In the genomic region with DNA sequence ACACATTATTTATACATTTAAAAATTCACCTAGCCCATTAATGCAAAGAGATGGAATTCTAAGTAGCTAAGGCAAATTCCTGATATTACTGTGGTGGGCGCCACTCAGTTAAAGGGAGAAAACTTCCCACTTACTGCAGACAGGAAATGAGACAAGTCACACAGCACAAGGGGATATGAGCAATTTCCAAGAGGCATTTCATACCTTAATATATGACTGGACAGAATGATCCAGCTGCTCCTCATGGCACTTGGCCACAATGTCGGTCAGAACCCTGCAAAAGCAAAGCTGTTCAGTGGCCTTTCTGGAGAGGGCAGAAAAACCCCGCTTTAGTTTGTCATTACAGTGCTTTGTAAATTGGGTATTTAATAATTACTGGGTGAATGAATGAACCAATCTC, we compare ENCODE assay signal across 10 cellular contexts.
A peak's percentile ranks its signal among the peaks of the same experiment; 100 is the strongest.
DNase-seq lines count a peak whose midpoint lies in the region; ATAC-seq lines count a peak whose summit lies in the region.
"Had no signal": no experiment of that assay in that cellular context is flagged by ENCODE, and none has a peak within 500 bp of the region (broad histone marks: within the 10 kb centered on the region; RNA-seq: fewer than 3 reads in every experiment).

No MANE protein-coding gene starts in this region.

- H3K27ac Mint-ChIP-seq in naive thymus-derived CD8-positive, alpha-beta T cell, result peak overlapping the region in 6 of 10 donors; percentile 6 to 49 (median 30)
- H3K27ac Mint-ChIP-seq: GM23338 had no signal

- H3K9me3 Mint-ChIP-seq in naive thymus-derived CD8-positive, alpha-beta T cell, result peaks cover 0 to 8% (median 0%) of the 10 kb centered on the region in 9 donors

- DNase-seq in EH (ENCODE audit: low read depth) (peak; percentile 95), LHCN-M2 (ENCODE audit: low read depth) (peak; percentile 97), dedifferentiated amniotic fluid mesenchymal stem cell (ENCODE audit: extremely low spot score) (peak; percentile 64), cerebellum (ENCODE audit: low spot score) (no peak), NCI-H1105 (lab: John Stamatoyannopoulos, UW) (no peak)
- DNase-seq in naive thymus-derived CD8-positive, alpha-beta T cell, result no peak
- DNase-seq: NCI-H526, T-helper 1 cell had no signal

- no peak for ATAC-seq in naive thymus-derived CD8-positive, alpha-beta T cell
- ATAC-seq in HG03135 (IDR thresholded peaks at IDR 0.05; ENCODE audit: unreplicated experiment), result no peak
- ATAC-seq: GM23338 had no signal

- POLR2A ChIA-PET in naive thymus-derived CD8-positive, alpha-beta T cell (lab: Charles Lee), result no interaction called here

- peaks cover 26 to 94% (median 73%) of the 10 kb centered on the region in 3 donors for H3K36me3 Mint-ChIP-seq in naive thymus-derived CD8-positive, alpha-beta T cell

- H3K4me3 Mint-ChIP-seq in naive thymus-derived CD8-positive, alpha-beta T cell, result no peak overlapping the region
- H3K4me3 Mint-ChIP-seq: GM23338 had no signal

- no peaks in the 10 kb centered on the region for H3K27me3 Mint-ChIP-seq in naive thymus-derived CD8-positive, alpha-beta T cell

- H3K4me1 Mint-ChIP-seq in naive thymus-derived CD8-positive, alpha-beta T cell, result peaks cover 0 to 5% (median under 1%) of the 10 kb centered on the region in 4 donors
- H3K4me1 Mint-ChIP-seq: GM23338 had no signal

Comparison
In these comparisons a context has a peak if more than half of its experiments do, and no peak if none do; other contexts are left out.
1. DNase-seq: peak in EH (single experiment), LHCN-M2 (single experiment) and dedifferentiated amniotic fluid mesenchymal stem cell (single experiment); none in naive thymus-derived CD8-positive, alpha-beta T cell (0 of 10), cerebellum (single experiment) and NCI-H1105 (single experiment).